Comparison of ENCODE assay signal across 9 cellular contexts in genomic region chr6:138007014-138007472, GRCh38.
DNase-seq lines count a peak whose midpoint lies in the region; ATAC-seq and TF ChIP-seq lines count a peak whose summit lies in the region.
"Had no signal": no experiment of that assay in that cellular context is flagged by ENCODE, and none has a peak within 500 bp of the region (broad histone marks: within the 10 kb centered on the region; RNA-seq: fewer than 3 reads in every experiment).

No MANE protein-coding gene starts in this region.

- H3K4me1 ChIP-seq in suprapubic skin (peaks cover 12% of the 10 kb centered on the region), ovary (ENCODE audit: insufficient read depth) (no peaks in the 10 kb centered on the region)

- H3K4me1 Mint-ChIP-seq in activated CD8-positive, alpha-beta T cell treated with anti-CD3 and anti-CD28 coated beads for 36 hours (ENCODE audit: low read depth) = peaks cover 15% of the 10 kb centered on the region
- H3K4me1 Mint-ChIP-seq: CD4-positive, alpha-beta memory T cell had no signal

- H3K36me3 Mint-ChIP-seq in activated CD8-positive, alpha-beta T cell treated with anti-CD3 and anti-CD28 coated beads for 36 hours (ENCODE audit: low read depth) = no peaks in the 10 kb centered on the region
- H3K36me3 Mint-ChIP-seq: CD4-positive, alpha-beta memory T cell had no signal

- POLR2A ChIA-PET in activated CD8-positive, alpha-beta T cell treated with anti-CD3 and anti-CD28 coated beads for 36 hours (lab: Charles Lee) = interaction anchor here (1.1 kb wide), 1 partner anchor 137 kb away, joined by 3 read pairs; no protein-coding TSS in a partner anchor

- peak; percentile 64 for TF ChIP-seq CTCF in LNCaP clone FGC (IDR thresholded peaks at IDR 0.05; ENCODE audit: control insufficient read depth, extremely low read depth, insufficient read depth)
- peak; percentile 70 for TF ChIP-seq CTCF in activated CD8-positive, alpha-beta T cell treated with anti-CD3 and anti-CD28 coated beads for 36 hours (IDR thresholded peaks at IDR 0.05)
- peak in 1 of 2 donors; percentile 53 for TF ChIP-seq CTCF in suprapubic skin (IDR thresholded peaks at IDR 0.05)
- no peak for TF ChIP-seq CTCF in ovary (IDR thresholded peaks at IDR 0.05)

- CTCF ChIA-PET in activated CD8-positive, alpha-beta T cell treated with anti-CD3 and anti-CD28 coated beads for 36 hours (lab: Charles Lee) = interaction anchor here (0.7 to 10.9 kb wide), 31 partner anchors 10 to 665 kb away, joined by 3 to 111 read pairs (median 4); partner anchors contain the start of gene TNFAIP3

- no peak overlapping the region for H3K27ac Mint-ChIP-seq in activated CD8-positive, alpha-beta T cell treated with anti-CD3 and anti-CD28 coated beads for 36 hours

- TF ChIP-seq EP300 in suprapubic skin (IDR thresholded peaks at IDR 0.05) (no peak), ovary (IDR thresholded peaks at IDR 0.05) (no peak)

- no peaks in the 10 kb centered on the region for H3K27me3 ChIP-seq in suprapubic skin
- no peaks in the 10 kb centered on the region for H3K27me3 ChIP-seq in ovary

- H3K9me3 ChIP-seq in suprapubic skin (no peaks in the 10 kb centered on the region), ovary (no peaks in the 10 kb centered on the region)

- H3K4me3 Mint-ChIP-seq in activated CD8-positive, alpha-beta T cell treated with anti-CD3 and anti-CD28 coated beads for 36 hours = no peak overlapping the region
- H3K4me3 Mint-ChIP-seq: CD4-positive, alpha-beta memory T cell had no signal

- no peaks in the 10 kb centered on the region for H3K27me3 Mint-ChIP-seq in activated CD8-positive, alpha-beta T cell treated with anti-CD3 and anti-CD28 coated beads for 36 hours

- WGBS in suprapubic skin = 13% methylated on average over 5 of the region's 5 CpGs
- WGBS in ovary, 3 donors = 29 to 33% (median 31%) methylated on average over 5 of the region's 5 CpGs

- intact Hi-C loops in activated CD8-positive, alpha-beta T cell treated with anti-CD3 and anti-CD28 coated beads for 36 hours (cut with micrococcal nuclease) = no loop called here
- intact Hi-C loops in left ventricle myocardium superior (cut with micrococcal nuclease) (no loop called here), ovary (cut with DNase I) (loop anchor here in 1 of 4 donors (10.0 kb wide), 1 partner anchor 98 kb away; the partner anchor contains the start of gene PERP)

- TF ChIP-seq POLR2A in suprapubic skin (IDR thresholded peaks at IDR 0.05) = no peak
- TF ChIP-seq POLR2A in ovary (IDR thresholded peaks at IDR 0.05) = no peak

- no peaks in the 10 kb centered on the region for H3K36me3 ChIP-seq in suprapubic skin
- H3K36me3 ChIP-seq in ovary = no peaks in the 10 kb centered on the region

- H3K4me3 ChIP-seq in LNCaP clone FGC (ENCODE audit: low read depth, low read length) = no peak overlapping the region
- H3K4me3 ChIP-seq in suprapubic skin = no peak overlapping the region
- H3K4me3 ChIP-seq in ovary = no peak overlapping the region

- peak; percentile 65 for ATAC-seq in activated CD8-positive, alpha-beta T cell treated with anti-CD3 and anti-CD28 coated beads for 36 hours
- peak; percentile 30 for ATAC-seq in left ventricle myocardium superior

- peak; percentile 8 for DNase-seq in NCI-H2107 treated with DMSO at 0.1 percent for 48 hours (lab: John Stamatoyannopoulos, UW; ENCODE audit: unreplicated experiment)
- DNase-seq in NCI-H2107 (lab: John Stamatoyannopoulos, UW) = no peak
- DNase-seq in LNCaP clone FGC (ENCODE audit: low read depth) = no peak
- peak; percentile 52 for DNase-seq in activated CD8-positive, alpha-beta T cell treated with anti-CD3 and anti-CD28 coated beads for 36 hours
- no peak for DNase-seq in left ventricle myocardium superior
- no peak for DNase-seq in suprapubic skin (ENCODE audit: low spot score in 2 of 2)
- no peak for DNase-seq in cerebellar nuclear complex (lab: John Stamatoyannopoulos, UW)
- DNase-seq in ovary = no peak

- H3K9me3 Mint-ChIP-seq in activated CD8-positive, alpha-beta T cell treated with anti-CD3 and anti-CD28 coated beads for 36 hours = no peaks in the 10 kb centered on the region
- H3K9me3 Mint-ChIP-seq: CD4-positive, alpha-beta memory T cell had no signal

- H3K27ac ChIP-seq in suprapubic skin (peak overlapping the region; percentile 62), ovary (no peak overlapping the region)

Comparison
In these comparisons a context has a peak if more than half of its experiments do, and no peak if none do; other contexts are left out.
1. DNase-seq: peak in NCI-H2107 treated with DMSO at 0.1 percent for 48 hours (single experiment) and activated CD8-positive, alpha-beta T cell treated with anti-CD3 and anti-CD28 coated beads for 36 hours (single experiment); none in NCI-H2107 (single experiment), LNCaP clone FGC (single experiment), left ventricle myocardium superior (single experiment), suprapubic skin (0 of 2), cerebellar nuclear complex (0 of 2) and ovary (0 of 5).
2. CTCF ChIP-seq: peak in LNCaP clone FGC (single experiment) and activated CD8-positive, alpha-beta T cell treated with anti-CD3 and anti-CD28 coated beads for 36 hours (single experiment); none in ovary (0 of 3).